In genomic region chr1:53810497-53810896, GRCh38 we compare ENCODE assay signal across 1 cellular context.
TF ChIP-seq lines count a peak whose summit lies in the region.

No MANE protein-coding gene starts in this region.

TF ChIP-seq in GM23338, 12 proteins besides CTCF, POLR2A, EP300 and RAD21 (continued from another document):
- TF ChIP-seq, protein P1, sequence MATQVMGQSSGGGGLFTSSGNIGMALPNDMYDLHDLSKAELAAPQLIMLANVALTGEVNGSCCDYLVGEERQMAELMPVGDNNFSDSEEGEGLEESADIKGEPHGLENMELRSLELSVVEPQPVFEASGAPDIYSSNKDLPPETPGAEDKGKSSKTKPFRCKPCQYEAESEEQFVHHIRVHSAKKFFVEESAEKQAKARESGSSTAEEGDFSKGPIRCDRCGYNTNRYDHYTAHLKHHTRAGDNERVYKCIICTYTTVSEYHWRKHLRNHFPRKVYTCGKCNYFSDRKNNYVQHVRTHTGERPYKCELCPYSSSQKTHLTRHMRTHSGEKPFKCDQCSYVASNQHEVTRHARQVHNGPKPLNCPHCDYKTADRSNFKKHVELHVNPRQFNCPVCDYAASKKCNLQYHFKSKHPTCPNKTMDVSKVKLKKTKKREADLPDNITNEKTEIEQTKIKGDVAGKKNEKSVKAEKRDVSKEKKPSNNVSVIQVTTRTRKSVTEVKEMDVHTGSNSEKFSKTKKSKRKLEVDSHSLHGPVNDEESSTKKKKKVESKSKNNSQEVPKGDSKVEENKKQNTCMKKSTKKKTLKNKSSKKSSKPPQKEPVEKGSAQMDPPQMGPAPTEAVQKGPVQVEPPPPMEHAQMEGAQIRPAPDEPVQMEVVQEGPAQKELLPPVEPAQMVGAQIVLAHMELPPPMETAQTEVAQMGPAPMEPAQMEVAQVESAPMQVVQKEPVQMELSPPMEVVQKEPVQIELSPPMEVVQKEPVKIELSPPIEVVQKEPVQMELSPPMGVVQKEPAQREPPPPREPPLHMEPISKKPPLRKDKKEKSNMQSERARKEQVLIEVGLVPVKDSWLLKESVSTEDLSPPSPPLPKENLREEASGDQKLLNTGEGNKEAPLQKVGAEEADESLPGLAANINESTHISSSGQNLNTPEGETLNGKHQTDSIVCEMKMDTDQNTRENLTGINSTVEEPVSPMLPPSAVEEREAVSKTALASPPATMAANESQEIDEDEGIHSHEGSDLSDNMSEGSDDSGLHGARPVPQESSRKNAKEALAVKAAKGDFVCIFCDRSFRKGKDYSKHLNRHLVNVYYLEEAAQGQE (IDR thresholded peaks at IDR 0.05; ENCODE audit: unreplicated experiment): no peak
- no peak for TF ChIP-seq ETS1 (IDR thresholded peaks at IDR 0.05)
- TF ChIP-seq JUNB (IDR thresholded peaks at IDR 0.05; ENCODE audit: unreplicated experiment): no peak
- no peak for TF ChIP-seq NANOG (IDR thresholded peaks at IDR 0.05; ENCODE audit: borderline replicate concordance)
- no peak for TF ChIP-seq ZNF462 (CRISPR knock-in tag; IDR thresholded peaks at IDR 0.05)
- no peak for TF ChIP-seq POLR2AphosphoS5 (IDR thresholded peaks at IDR 0.05; ENCODE audit: low read depth)
- TF ChIP-seq EZH2 (IDR thresholded peaks at IDR 0.05; ENCODE audit: low read depth, unreplicated experiment): no peak
- TF ChIP-seq EZH2phosphoT487 (IDR thresholded peaks at IDR 0.05; ENCODE audit: unreplicated experiment): no peak
- no peak for TF ChIP-seq ZNF331 (CRISPR knock-in tag; IDR thresholded peaks at IDR 0.05; ENCODE audit: low read depth)
TF ChIP-seq in GM23338: peak in this region for 0.
